In the genomic region with DNA sequence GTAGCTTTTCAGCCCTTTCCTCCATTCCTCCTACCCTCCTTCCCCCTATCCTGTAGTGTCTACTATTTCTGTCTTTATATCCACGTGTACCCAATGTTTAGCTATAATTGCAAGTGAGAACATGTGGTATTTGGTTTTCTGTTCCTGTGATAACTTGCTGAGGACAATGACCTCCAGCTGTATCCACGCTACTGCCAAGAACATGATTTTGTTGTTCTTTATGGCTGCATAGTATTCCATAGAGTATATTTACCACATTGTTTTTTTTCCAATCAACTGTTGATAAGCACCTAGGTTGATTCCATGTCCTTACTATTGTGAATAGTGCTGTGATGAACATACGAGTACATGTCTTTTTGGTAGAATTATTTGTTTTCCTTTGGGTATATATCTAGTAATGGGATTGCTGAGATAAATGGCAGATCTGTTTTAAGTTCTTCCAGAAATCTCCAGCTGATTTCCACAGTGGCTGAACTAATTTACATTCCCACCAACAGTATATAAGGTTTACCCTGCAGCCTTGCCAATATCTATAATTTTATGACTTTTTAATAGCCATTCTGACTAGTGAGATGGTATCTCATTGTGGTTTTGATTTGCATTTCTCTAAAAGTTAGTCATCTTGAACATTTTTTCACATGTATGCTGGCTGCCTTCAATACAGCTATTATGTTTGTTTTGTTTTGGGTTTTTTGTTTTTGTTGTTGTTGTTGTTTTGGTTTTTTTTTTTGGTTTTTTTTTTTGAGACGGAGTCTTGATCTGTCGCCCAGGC, we compare ENCODE assay signal across 1 cellular context.
TF ChIP-seq lines count a peak whose summit lies in the region.

No MANE protein-coding gene starts in this region.

TF ChIP-seq in HepG2, 621 proteins besides CTCF, POLR2A, EP300 and RAD21:
- no peak for TF ChIP-seq MIER2 (CRISPR knock-in tag; IDR thresholded peaks at IDR 0.05)
- TF ChIP-seq ZFAT (CRISPR knock-in tag; conservative IDR thresholded peaks at IDR 0.05) = no peak
- no peak for TF ChIP-seq TBX3 (IDR thresholded peaks at IDR 0.05; ENCODE audit: borderline replicate concordance)
